ENCODE assay signal across 9 cellular contexts in the genomic region with DNA sequence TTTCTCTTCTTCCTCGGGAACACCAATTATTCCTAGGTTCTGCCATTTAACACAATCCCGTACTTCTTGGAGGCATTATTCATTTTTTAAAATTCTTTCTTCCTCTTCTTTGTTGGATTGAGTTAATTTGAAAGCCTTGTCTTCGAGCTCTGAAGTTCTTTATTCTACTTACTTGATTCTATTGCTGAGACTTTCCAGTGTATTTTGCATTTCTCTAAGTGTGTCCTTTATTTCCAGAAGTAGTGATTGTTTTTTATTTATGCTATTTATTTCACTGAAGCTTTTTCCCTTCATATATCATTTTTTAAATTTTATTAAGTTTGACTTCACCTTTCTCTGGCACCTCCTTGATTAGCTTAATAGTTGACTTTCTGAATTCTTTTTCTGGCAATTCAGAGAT. TPM values are rescaled to one million over a fixed set of nuclear protein-coding genes. Genes with fewer than 3 reads are reported as not detected.
"Had no signal": no experiment of that assay in that cellular context is flagged by ENCODE, and none has a peak within 500 bp of the region (broad histone marks: within the 10 kb centered on the region; RNA-seq: fewer than 3 reads in every experiment).

No MANE protein-coding gene starts in this region.

- FAIRE-seq: G401.6, GM12878, GM12891, GM12892, GM18507, GM19239 had no signal

- H3K4me3 ChIP-seq: GM12878 had no signal

- ATAC-seq: GM12878 had no signal

- DNase-seq: GDM1, GF-D8 had no signal

RNA-seq across cellular contexts. Expression of gene UPP2, which starts 13.6 kb away (rescaled TPM):
- total RNA-seq: G401, GM12878 had no signal
- polyA plus RNA-seq: GM12878 had no signal
